8 cellular contexts compared by ENCODE assay signal in genomic region chr6:142819603-142820335, GRCh38.
DNase-seq lines count a peak whose midpoint lies in the region; ATAC-seq, FAIRE-seq and TF ChIP-seq lines count a peak whose summit lies in the region.

No MANE protein-coding gene starts in this region.

- TF ChIP-seq POLR2A in A549 (IDR thresholded peaks at IDR 0.05; ENCODE audit: low read length) (no peak), tibial nerve (IDR thresholded peaks at IDR 0.05) (no peak)

- H3K56ac ChIP-seq in mesendoderm (ENCODE audit: low read length) = no peak overlapping the region

- H2BK5ac ChIP-seq in mesendoderm (ENCODE audit: low read length) = no peak overlapping the region

- H3K4ac ChIP-seq in mesendoderm (ENCODE audit: low read depth, low read length) = no peak overlapping the region

- H2BK120ac ChIP-seq in mesendoderm (ENCODE audit: low read depth, low read length) = no peak overlapping the region

- H3K9me3 ChIP-seq in A549 (no peaks in the 10 kb centered on the region), tibial nerve (no peaks in the 10 kb centered on the region)

- H3K27ac ChIP-seq in A549 (peak overlapping the region in 1 of 2 experiments; percentile 53; a peak in 2 of 6 replicates), brain microvascular endothelial cell (peak overlapping the region; percentile 68), mesendoderm (ENCODE audit: low read depth, low read length) (no peak overlapping the region), tibial nerve (peak overlapping the region in 3 of 4 donors; percentile 20 to 66 (median 60))

- POLR2A ChIA-PET in A549 (lab: Yijun Ruan, JAX) = no interaction called here

- 76% methylated on average over 8 of the region's 8 CpGs for WGBS in A549 (ENCODE audit: missing lambda C conversion rate)
- WGBS in mesendoderm (ENCODE audit: extremely low coverage, insufficient coverage, low lambda C conversion rate) = no CpG with 5 or more reads among the region's 8 CpGs
- WGBS in tibial nerve, 2 donors = 41 to 43% methylated on average over 8 of the region's 8 CpGs

- H3K4me1 ChIP-seq in A549 (peaks cover 22% of the 10 kb centered on the region), mesendoderm (ENCODE audit: control insufficient read depth, low read depth, low read length) (peaks cover 4% of the 10 kb centered on the region), tibial nerve (peaks cover 0 to 45% (median 11%) of the 10 kb centered on the region in 4 donors)

- no peak for TF ChIP-seq EP300 in A549 (IDR thresholded peaks at IDR 0.05)
- TF ChIP-seq EP300 in tibial nerve (IDR thresholded peaks at IDR 0.05) = peak in 1 of 2 donors; percentile 42

- TF ChIP-seq CTCF in A549 (IDR thresholded peaks at IDR 0.05) (no peak), brain microvascular endothelial cell (IDR thresholded peaks at IDR 0.05; ENCODE audit: low read depth, low read length, missing control alignments) (no peak), tibial nerve (IDR thresholded peaks at IDR 0.05) (no peak)

- H3K27me3 ChIP-seq in brain microvascular endothelial cell (replicated peaks) (no peaks in the 10 kb centered on the region), mesendoderm (ENCODE audit: insufficient read depth, low read length, poor library complexity) (no peaks in the 10 kb centered on the region), tibial nerve (no peaks in the 10 kb centered on the region)

- H3K18ac ChIP-seq in mesendoderm (ENCODE audit: low read length) = no peak overlapping the region

- no peaks in the 10 kb centered on the region for H3K36me3 ChIP-seq in brain microvascular endothelial cell (replicated peaks)
- H3K36me3 ChIP-seq in mesendoderm (ENCODE audit: control insufficient read depth, insufficient read depth, low read length) = no peaks in the 10 kb centered on the region
- H3K36me3 ChIP-seq in tibial nerve = no peaks in the 10 kb centered on the region

- no peak for DNase-seq in A549 (ENCODE audit: low read depth in 1 of 2, low spot score in 1 of 2)
- DNase-seq in SHP77 (lab: John Stamatoyannopoulos, UW) = peak; percentile 28 to 43
- DNase-seq in brain microvascular endothelial cell = no peak
- DNase-seq in mesendoderm = peak; percentile 28
- no peak for DNase-seq in tibial nerve (ENCODE audit: low spot score in 2 of 2)
- DNase-seq in NCI-H1930 (lab: John Stamatoyannopoulos, UW) = no peak

- H4K5ac ChIP-seq in mesendoderm (ENCODE audit: low read length) = no peak overlapping the region

- H2AK5ac ChIP-seq in mesendoderm (ENCODE audit: low read length) = no peak overlapping the region

- H2BK15ac ChIP-seq in mesendoderm (replicated peaks; ENCODE audit: low read depth) = no peak overlapping the region

- H3K4me3 ChIP-seq in A549 (no peak overlapping the region), brain microvascular endothelial cell (ENCODE audit: low read depth, low read length) (peak overlapping the region; percentile 29), mesendoderm (ENCODE audit: low read length) (no peak overlapping the region), tibial nerve (peak overlapping the region; percentile 4 to 46 (median 30))

- TF ChIP-seq RAD21 in A549 (conservative IDR thresholded peaks at IDR 0.05 in 1 of 2, IDR thresholded peaks at IDR 0.05 in 1 of 2) = no peak

- in situ Hi-C loops in brain microvascular endothelial cell (cut with HindIII; ENCODE audit: low pct_ligation_motif_present, low sequenced_read_pairs) = no loop called here

- CTCF ChIA-PET in A549 (lab: Yijun Ruan, JAX) = interaction anchor here (1.8 kb wide), 1 partner anchor 12 kb away, joined by 4 read pairs; no protein-coding TSS in a partner anchor

- no peak for FAIRE-seq in A549 (lab: Jason Lieb, UNC)

- H3K9ac ChIP-seq in mesendoderm (ENCODE audit: low read length) = no peak overlapping the region

- H3K79me1 ChIP-seq in mesendoderm (ENCODE audit: low read length) = peaks cover 2% of the 10 kb centered on the region

- ATAC-seq in A549 (no peak), GM18858 (IDR thresholded peaks at IDR 0.05; ENCODE audit: unreplicated experiment) (peak; percentile 55), HG03066 (IDR thresholded peaks at IDR 0.05; ENCODE audit: low read depth, unreplicated experiment) (peak; percentile 54)

- H4K8ac ChIP-seq in mesendoderm (ENCODE audit: low read depth, low read length) = no peak overlapping the region

- H3K4me2 ChIP-seq in A549 (peak overlapping the region; percentile 58), mesendoderm (ENCODE audit: low read length) (no peak overlapping the region)

- no peaks in the 10 kb centered on the region for H3K79me2 ChIP-seq in mesendoderm (ENCODE audit: control insufficient read depth, insufficient read depth, low read length)

- no peak overlapping the region for H3K23ac ChIP-seq in mesendoderm (ENCODE audit: low read length)

TF ChIP-seq in A549, 52 proteins besides CTCF, POLR2A, EP300 and RAD21 (continues in another document):
- TF ChIP-seq ELK1 (IDR thresholded peaks at IDR 0.05; ENCODE audit: low read depth, low read length) (no peak), JUNB (IDR thresholded peaks at IDR 0.05) (no peak), NPAS2 (CRISPR knock-in tag; IDR thresholded peaks at IDR 0.05; ENCODE audit: borderline replicate concordance) (no peak), ZFP36 (IDR thresholded peaks at IDR 0.05; ENCODE audit: borderline replicate concordance, partially characterized antibody) (no peak), HOXB5 (CRISPR knock-in tag; IDR thresholded peaks at IDR 0.05) (no peak), NR3C1 (IDR thresholded peaks at IDR 0.05) (no peak), ZC3H11A (IDR thresholded peaks at IDR 0.05) (no peak), E2F6 (IDR thresholded peaks at IDR 0.05; ENCODE audit: borderline replicate concordance, low read depth) (no peak), CHD4 (IDR thresholded peaks at IDR 0.05; ENCODE audit: borderline replicate concordance) (no peak), USF2 (IDR thresholded peaks at IDR 0.05) (no peak), HOXB13 (CRISPR knock-in tag; IDR thresholded peaks at IDR 0.05; ENCODE audit: low read depth) (no peak), HES2 (IDR thresholded peaks at IDR 0.05) (no peak), BCL3 (IDR thresholded peaks at IDR 0.05) (no peak), HEYL (CRISPR knock-in tag; IDR thresholded peaks at IDR 0.05) (no peak), SREBF2 (IDR thresholded peaks at IDR 0.05) (no peak), CEBPB (IDR thresholded peaks at IDR 0.05) (no peak), MAZ (IDR thresholded peaks at IDR 0.05; ENCODE audit: borderline replicate concordance, low read depth, low read length) (no peak), HMGXB4 (CRISPR knock-in tag; IDR thresholded peaks at IDR 0.05; ENCODE audit: borderline replicate concordance) (no peak), MAX (IDR thresholded peaks at IDR 0.05) (no peak)

Comparison
In these comparisons a context has a peak if more than half of its experiments do, and no peak if none do; other contexts are left out.
1. ATAC-seq: peak in GM18858 (single experiment) and HG03066 (single experiment); none in A549 (0 of 2).
2. DNase-seq: peak in SHP77 (2 of 2) and mesendoderm (single experiment); none in A549 (0 of 2), brain microvascular endothelial cell (single experiment), tibial nerve (0 of 2) and NCI-H1930 (0 of 2).
3. H3K4me3 ChIP-seq: peak in brain microvascular endothelial cell (single experiment) and tibial nerve (4 of 4); none in A549 (single experiment) and mesendoderm (single experiment).